ENCODE assay signal across 9 cellular contexts in the genomic region with DNA sequence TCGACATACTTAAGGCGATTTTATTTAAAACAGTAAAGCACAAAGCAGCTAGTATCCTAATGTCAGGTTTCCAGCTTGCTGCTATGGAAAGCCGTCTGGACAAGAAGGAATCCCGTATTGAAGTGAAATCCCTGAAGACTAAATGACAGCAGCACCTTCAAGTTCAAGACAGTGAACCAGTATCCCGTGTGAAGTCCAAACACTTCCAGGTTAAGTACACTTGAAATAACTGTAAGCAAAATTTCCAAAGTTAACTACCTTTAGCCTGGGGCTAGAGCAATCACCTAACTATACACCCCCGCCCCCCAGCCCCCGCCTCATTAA. TPM values are rescaled to one million over a fixed set of nuclear protein-coding genes. Genes with fewer than 3 reads are reported as not detected.
A peak's percentile ranks its signal among the peaks of the same experiment; 100 is the strongest.
DNase-seq lines count a peak whose midpoint lies in the region; ATAC-seq and TF ChIP-seq lines count a peak whose summit lies in the region.
"Had no signal": no experiment of that assay in that cellular context is flagged by ENCODE, and none has a peak within 500 bp of the region (broad histone marks: within the 10 kb centered on the region; RNA-seq: fewer than 3 reads in every experiment).

No MANE protein-coding gene starts in this region.

- H3K36me3 ChIP-seq in Caco-2 (ENCODE audit: control insufficient read depth, insufficient read depth, low read length) (no peaks in the 10 kb centered on the region), SJCRH30 (no peaks in the 10 kb centered on the region)
- H3K36me3 ChIP-seq: adrenal gland had no signal

- POLR2A ChIA-PET in Caco-2 (lab: Charles Lee), result no interaction called here

- no peaks in the 10 kb centered on the region for H3K9me3 Mint-ChIP-seq in Caco-2 (ENCODE audit: unreplicated experiment)
- H3K9me3 Mint-ChIP-seq in osteocyte (ENCODE audit: unreplicated experiment), result no peaks in the 10 kb centered on the region

- H3K4me3 ChIP-seq in Caco-2 (ENCODE audit: low read depth, low read length) (no peak overlapping the region), SJCRH30 (peak overlapping the region; percentile 75), epithelial cell of proximal tubule (ENCODE audit: low read depth, low read length) (peak overlapping the region; percentile 70)

- intact Hi-C loops in Caco-2 (cut with micrococcal nuclease; ENCODE audit: unreplicated experiment), result loop anchor here (5.0 kb wide), 1 partner anchor 130 kb away; no protein-coding TSS in a partner anchor

- H3K27me3 ChIP-seq in Caco-2 (replicated peaks; ENCODE audit: control insufficient read depth, insufficient read depth, low read length), result no peaks in the 10 kb centered on the region
- H3K27me3 ChIP-seq in SJCRH30, result no peaks in the 10 kb centered on the region
- H3K27me3 ChIP-seq: adrenal gland had no signal

- peaks cover 8% of the 10 kb centered on the region for H3K4me1 ChIP-seq in Caco-2
- H3K4me1 ChIP-seq in SJCRH30, result peaks cover 11% of the 10 kb centered on the region

- no peaks in the 10 kb centered on the region for H3K9me3 ChIP-seq in Caco-2
- H3K9me3 ChIP-seq in SJCRH30 (replicated peaks), result peaks cover 5% of the 10 kb centered on the region
- H3K9me3 ChIP-seq: adrenal gland had no signal

- TSS peak; percentile 50 for BruUV-seq in Caco-2 (replicated peaks; lab: Mats Ljungman, UMichigan)

- no peak overlapping the region for H3K27ac ChIP-seq in SJCRH30
- H3K27ac ChIP-seq: adrenal gland had no signal

- peaks cover 13% of the 10 kb centered on the region for H3K4me1 Mint-ChIP-seq in Caco-2 (ENCODE audit: low read depth, unreplicated experiment)
- peaks cover 56% of the 10 kb centered on the region for H3K4me1 Mint-ChIP-seq in osteocyte (ENCODE audit: unreplicated experiment)

- TF ChIP-seq CTCF in Caco-2 (IDR thresholded peaks at IDR 0.05; ENCODE audit: insufficient read depth in 1 of 2, low read depth in 1 of 2, low read length in 1 of 2, severe bottlenecking in 1 of 2, unreplicated experiment in 1 of 2), result no peak
- TF ChIP-seq CTCF in epithelial cell of proximal tubule (conservative IDR thresholded peaks at IDR 0.05; ENCODE audit: low read depth, low read length), result no peak
- TF ChIP-seq CTCF in osteocyte (IDR thresholded peaks at IDR 0.05), result no peak

- DNase-seq in Caco-2 (no peak), SJCRH30 (no peak), epithelial cell of proximal tubule (ENCODE audit: low read depth) (no peak), osteocyte (ENCODE audit: extremely low spot score, unreplicated experiment) (no peak), glomerular visceral epithelial cell (ENCODE audit: extremely low spot score) (no peak)

- CTCF ChIA-PET in Caco-2 (lab: Charles Lee), result no interaction called here

- peaks cover 4% of the 10 kb centered on the region for H3K27me3 Mint-ChIP-seq in Caco-2 (ENCODE audit: insufficient read depth, unreplicated experiment)
- no peaks in the 10 kb centered on the region for H3K27me3 Mint-ChIP-seq in osteocyte (ENCODE audit: unreplicated experiment)

- H3K27ac Mint-ChIP-seq in Caco-2 (ENCODE audit: unreplicated experiment), result no peak overlapping the region
- H3K27ac Mint-ChIP-seq in osteocyte (ENCODE audit: unreplicated experiment), result peak overlapping the region; percentile 91

- ATAC-seq in GM21367 (IDR thresholded peaks at IDR 0.05; ENCODE audit: unreplicated experiment) (no peak), GM18909 (IDR thresholded peaks at IDR 0.05; ENCODE audit: poor library complexity, unreplicated experiment) (no peak), GM21515 (IDR thresholded peaks at IDR 0.05; ENCODE audit: unreplicated experiment) (no peak)

- H3K4me3 Mint-ChIP-seq in Caco-2 (ENCODE audit: unreplicated experiment) (peak overlapping the region; percentile 78), osteocyte (ENCODE audit: unreplicated experiment) (peak overlapping the region; percentile 94)

- no peaks in the 10 kb centered on the region for H3K36me3 Mint-ChIP-seq in Caco-2 (ENCODE audit: insufficient read depth, unreplicated experiment)
- peaks cover 3% of the 10 kb centered on the region for H3K36me3 Mint-ChIP-seq in osteocyte (ENCODE audit: unreplicated experiment)

RNA-seq across cellular contexts. Expression of a gene that starts 1.2 kb away (rescaled TPM):
- total RNA-seq in Caco-2 (2022) (12.6 TPM in 2 replicates), epithelial cell of proximal tubule (23.3 and 34.9 TPM in 2 replicates), osteocyte (94.7 and 101 TPM in 2 replicates)
- total RNA-seq in SJCRH30 (2014; rRNA removed; shearing (Covaris generic)), result 33.5 and 36.0 TPM in 2 replicates
